ENCODE assay signal across 8 cellular contexts in genomic region chr18:2960983-2961696, GRCh38. TPM values are rescaled to one million over a fixed set of nuclear protein-coding genes. Genes with fewer than 3 reads are reported as not detected.
DNase-seq lines count a peak whose midpoint lies in the region; ATAC-seq and TF ChIP-seq lines count a peak whose summit lies in the region.
"Had no signal": no experiment of that assay in that cellular context is flagged by ENCODE, and none has a peak within 500 bp of the region (broad histone marks: within the 10 kb centered on the region; RNA-seq: fewer than 3 reads in every experiment).

No MANE protein-coding gene starts in this region.

- DNase-seq in HFFc6: no peak
- DNase-seq in activated CD8-positive, alpha-beta T cell treated with anti-CD3 and anti-CD28 coated beads for 36 hours: no peak
- no peak for DNase-seq in left lobe of liver (ENCODE audit: low spot score)
- no peak for DNase-seq in stomach
- no peak for DNase-seq in HuH-7 (ENCODE audit: low spot score)
- DNase-seq in SHP77 (lab: John Stamatoyannopoulos, UW): no peak
- DNase-seq: activated CD4-positive, alpha-beta T cell treated with anti-CD3 and anti-CD28 coated beads, Interleukin-2, amount 50 U/mL, for 1 hour had no signal

- H3K36me3 ChIP-seq in stomach: peaks cover 0 to 7% (median 1%) of the 10 kb centered on the region in 4 donors

- peak overlapping the region in 1 of 4 donors; percentile 1 for H3K4me3 ChIP-seq in stomach

- POLR2A ChIA-PET in activated CD8-positive, alpha-beta T cell treated with anti-CD3 and anti-CD28 coated beads for 36 hours (lab: Charles Lee): interaction anchor here (0.6 to 10.3 kb wide), 8 partner anchors 11 to 634 kb away, joined by 3 to 207 read pairs (median 8); partner anchors contain the start of gene MYL12A

- H3K27me3 ChIP-seq in stomach: no peaks in the 10 kb centered on the region

- H3K27ac ChIP-seq in stomach: peak overlapping the region; percentile 13 to 84 (median 57)

- peak; percentile 4 for ATAC-seq in activated CD8-positive, alpha-beta T cell treated with anti-CD3 and anti-CD28 coated beads for 36 hours
- peak; percentile 52 for ATAC-seq in left lobe of liver
- ATAC-seq in HG02938 (IDR thresholded peaks at IDR 0.05; ENCODE audit: unreplicated experiment): no peak

- CTCF ChIA-PET in activated CD8-positive, alpha-beta T cell treated with anti-CD3 and anti-CD28 coated beads for 36 hours (lab: Charles Lee): interaction anchor here (1.0 to 10.1 kb wide), 9 partner anchors 11 to 285 kb away, joined by 3 to 152 read pairs (median 6); no protein-coding TSS in a partner anchor

- 61 to 79% (median 73%) methylated on average over 7 of the region's 7 CpGs for WGBS in stomach, 5 donors

- TF ChIP-seq CTCF in HFFc6 (IDR thresholded peaks at IDR 0.05) (no peak), stomach (IDR thresholded peaks at IDR 0.05) (no peak)
- TF ChIP-seq CTCF in activated CD8-positive, alpha-beta T cell treated with anti-CD3 and anti-CD28 coated beads for 36 hours (IDR thresholded peaks at IDR 0.05): no peak

- intact Hi-C loops in activated CD8-positive, alpha-beta T cell treated with anti-CD3 and anti-CD28 coated beads for 36 hours (cut with micrococcal nuclease): loop anchor here (5.0 kb wide), 1 partner anchor 286 kb away; the partner anchor contains the start of gene MYL12A
- intact Hi-C loops in stomach (cut with DNase I; ENCODE audit: low total_unique reads): no loop called here

- H3K36me3 Mint-ChIP-seq in HFFc6 (ENCODE audit: low read depth): peaks cover 4% of the 10 kb centered on the region; the same call in 1 of the 2 replicates
- H3K36me3 Mint-ChIP-seq in activated CD8-positive, alpha-beta T cell treated with anti-CD3 and anti-CD28 coated beads for 36 hours (ENCODE audit: low read depth): peaks cover 57% of the 10 kb centered on the region

- H3K4me1 Mint-ChIP-seq in HFFc6 (ENCODE audit: low read depth): peaks cover 52% of the 10 kb centered on the region
- H3K4me1 Mint-ChIP-seq in activated CD8-positive, alpha-beta T cell treated with anti-CD3 and anti-CD28 coated beads for 36 hours (ENCODE audit: low read depth): peaks cover 81% of the 10 kb centered on the region

- no peaks in the 10 kb centered on the region for H3K9me3 Mint-ChIP-seq in HFFc6
- H3K9me3 Mint-ChIP-seq in activated CD8-positive, alpha-beta T cell treated with anti-CD3 and anti-CD28 coated beads for 36 hours: no peaks in the 10 kb centered on the region

- H3K9me3 ChIP-seq in stomach: no peaks in the 10 kb centered on the region

- peaks cover 33 to 77% (median 41%) of the 10 kb centered on the region in 4 donors for H3K4me1 ChIP-seq in stomach

- H3K4me3 Mint-ChIP-seq in HFFc6: no peak overlapping the region
- peak overlapping the region; percentile 65 for H3K4me3 Mint-ChIP-seq in activated CD8-positive, alpha-beta T cell treated with anti-CD3 and anti-CD28 coated beads for 36 hours

- TF ChIP-seq EP300 in stomach (IDR thresholded peaks at IDR 0.05): no peak

- no peaks in the 10 kb centered on the region; the same call in 1 of the 2 replicates for H3K27me3 Mint-ChIP-seq in HFFc6 (ENCODE audit: insufficient read depth)
- no peaks in the 10 kb centered on the region for H3K27me3 Mint-ChIP-seq in activated CD8-positive, alpha-beta T cell treated with anti-CD3 and anti-CD28 coated beads for 36 hours

- peak overlapping the region; percentile 55 for H3K27ac Mint-ChIP-seq in HFFc6
- peak overlapping the region; percentile 99 for H3K27ac Mint-ChIP-seq in activated CD8-positive, alpha-beta T cell treated with anti-CD3 and anti-CD28 coated beads for 36 hours

- no peak for TF ChIP-seq POLR2A in stomach (IDR thresholded peaks at IDR 0.05)

RNA-seq across cellular contexts. Expression of gene LPIN2, which starts 51.8 kb away (rescaled TPM):
- total RNA-seq in HFFc6 (2021; fragmentation: NEBNext Ultra II Directional; extraction: Animal tissue kit (Norgen Biotek cat#: 25700)): 10 to 100 TPM; 24.6 to 27.7 (median 26.3) TPM
- 10 to 100 TPM; 95.5 to 95.7 TPM for total RNA-seq in activated CD8-positive, alpha-beta T cell treated with anti-CD3 and anti-CD28 coated beads for 36 hours
- 58.9 TPM for total RNA-seq in left lobe of liver
- total RNA-seq in stomach: 10 to 100 TPM in 4 of 5 donors, 1 to 10 TPM in 1; 9.3 to 86.8 (median 13.4) TPM
- 10 to 100 TPM in 2 of 3 donors, 1 to 10 TPM in 1; 4.0 to 42.8 (median 12.5) TPM for polyA plus RNA-seq in stomach
